ENCODE assay signal across 39 cellular contexts in genomic region chr2:202934456-202934855, GRCh38.
"Had no signal": no experiment of that assay in that cellular context is flagged by ENCODE, and none has a peak within 500 bp of the region (broad histone marks: within the 10 kb centered on the region; RNA-seq: fewer than 3 reads in every experiment).

No MANE protein-coding gene starts in this region.

- H3K27ac Mint-ChIP-seq: activated naive CD4-positive, alpha-beta T cell treated with anti-CD3 and anti-CD28 coated beads for 36 hours; activated naive CD4-positive, alpha-beta T cell treated with anti-CD3 and anti-CD28 coated beads, Interleukin-2, amount 10 ng/mL, durations not matched to agents 7 days and 5 days; activated naive CD4-positive, alpha-beta T cell treated with anti-CD3 and anti-CD28 coated beads, Interleukin-2, amount 50 U/mL, for 24 hours; activated naive CD4-positive, alpha-beta T cell treated with anti-CD3 and anti-CD28 coated beads, Interleukin-2, amount 50 U/mL, for 72 hours; activated naive CD8-positive, alpha-beta T cell; activated naive CD8-positive, alpha-beta T cell treated with anti-CD3 and anti-CD28 coated beads for 36 hours; activated naive CD8-positive, alpha-beta T cell treated with anti-CD3 and anti-CD28 coated beads, Interleukin-2, amount 10 ng/mL, durations not matched to agents 7 days and 5 days; activated naive CD8-positive, alpha-beta T cell treated with anti-CD3 and anti-CD28 coated beads, Interleukin-2, amount 50 U/mL, for 24 hours; activated T-cell treated with anti-CD3 and anti-CD28 coated beads, Interleukin-2, amount 50 U/mL, for 24 hours; activated T-cell treated with anti-CD3 and anti-CD28 coated beads, Interleukin-2, amount 50 U/mL, for 72 hours; activated T-helper 1 cell treated with anti-CD3 and anti-CD28 coated beads, Interleukin-12 subunit alpha, Interleukin-12 subunit beta, Interleukin-2, Interleukin-4 antibody, amounts not matched to agents 30 ng/mL and 10 ng/mL and 1 ng/mL, durations not matched to agents 14 hours and 24 hours and 36 hours; activated T-helper 17 cell treated with anti-CD3 and anti-CD28 coated beads, Interleukin-2, amount 50 U/mL, for 72 hours; activated T-helper 2 cell treated with anti-CD3 and anti-CD28 coated beads, Interferon-gamma antibody, Interleukin-2, Interleukin-4, amounts not matched to agents 10 μg/mL and 5 μg/mL and 100 μg/mL, durations not matched to agents 14 hours and 24 hours and 36 hours; brain had no signal

- H3K4me1 ChIP-seq: adrenal gland, ascending aorta, body of pancreas, breast epithelium had no signal

- H3K27ac ChIP-seq: adrenal gland, ascending aorta, body of pancreas, brain microvascular endothelial cell, breast epithelium, cardiac muscle cell had no signal

- H3K27me3 ChIP-seq: adrenal gland, ascending aorta, body of pancreas, brain microvascular endothelial cell, breast epithelium, cardiac muscle cell had no signal

- H3K27me3 Mint-ChIP-seq: activated naive CD4-positive, alpha-beta T cell treated with anti-CD3 and anti-CD28 coated beads, Interleukin-2, amount 10 ng/mL, durations not matched to agents 7 days and 5 days; activated naive CD4-positive, alpha-beta T cell treated with anti-CD3 and anti-CD28 coated beads, Interleukin-2, amount 50 U/mL, for 24 hours; activated naive CD8-positive, alpha-beta T cell; activated naive CD8-positive, alpha-beta T cell treated with anti-CD3 and anti-CD28 coated beads for 36 hours; activated naive CD8-positive, alpha-beta T cell treated with anti-CD3 and anti-CD28 coated beads, Interleukin-2, amount 10 ng/mL, durations not matched to agents 7 days and 5 days; activated naive CD8-positive, alpha-beta T cell treated with anti-CD3 and anti-CD28 coated beads, Interleukin-2, amount 50 U/mL, for 24 hours; activated T-cell treated with anti-CD3 and anti-CD28 coated beads, Interleukin-2, amount 50 U/mL, for 24 hours; activated T-helper 17 cell treated with anti-CD3 and anti-CD28 coated beads, Interleukin-2, amount 50 U/mL, for 72 hours; central memory CD8-positive, alpha-beta T cell had no signal

- H3K9me3 ChIP-seq: adrenal gland, ascending aorta, body of pancreas, breast epithelium had no signal

- H3K4me3 Mint-ChIP-seq: activated naive CD4-positive, alpha-beta T cell treated with anti-CD3 and anti-CD28 coated beads for 36 hours; activated naive CD4-positive, alpha-beta T cell treated with anti-CD3 and anti-CD28 coated beads, Interleukin-2, amount 10 ng/mL, durations not matched to agents 7 days and 5 days; activated naive CD4-positive, alpha-beta T cell treated with anti-CD3 and anti-CD28 coated beads, Interleukin-2, amount 50 U/mL, for 24 hours; activated naive CD8-positive, alpha-beta T cell; activated naive CD8-positive, alpha-beta T cell treated with anti-CD3 and anti-CD28 coated beads for 36 hours; activated naive CD8-positive, alpha-beta T cell treated with anti-CD3 and anti-CD28 coated beads, Interleukin-2, amount 10 ng/mL, durations not matched to agents 7 days and 5 days; activated naive CD8-positive, alpha-beta T cell treated with anti-CD3 and anti-CD28 coated beads, Interleukin-2, amount 50 U/mL, for 24 hours; activated T-cell treated with anti-CD3 and anti-CD28 coated beads, Interleukin-2, amount 50 U/mL, for 24 hours; activated T-cell treated with anti-CD3 and anti-CD28 coated beads, Interleukin-2, amount 50 U/mL, for 4 hours; activated T-cell treated with anti-CD3 and anti-CD28 coated beads, Interleukin-2, amount 50 U/mL, for 72 hours; activated T-helper 1 cell treated with anti-CD3 and anti-CD28 coated beads, Interleukin-12 subunit alpha, Interleukin-12 subunit beta, Interleukin-2, Interleukin-4 antibody, amounts not matched to agents 30 ng/mL and 10 ng/mL and 1 ng/mL, durations not matched to agents 14 hours and 24 hours and 36 hours; activated T-helper 17 cell treated with anti-CD3 and anti-CD28 coated beads, Interleukin-2, amount 50 U/mL, for 72 hours; brain; central memory CD8-positive, alpha-beta T cell had no signal

- ATAC-seq: activated naive CD4-positive, alpha-beta T cell treated with anti-CD3 and anti-CD28 coated beads, Interleukin-2, amount 50 U/mL, for 72 hours; activated naive CD8-positive, alpha-beta T cell treated with anti-CD3 and anti-CD28 coated beads, Interleukin-2, amount 50 U/mL, for 24 hours; activated T-cell treated with anti-CD3 and anti-CD28 coated beads, Interleukin-2, amount 50 U/mL, for 4 hours; activated T-cell treated with anti-CD3 and anti-CD28 coated beads, Interleukin-2, amount 50 U/mL, for 72 hours; activated T-helper 17 cell treated with anti-CD3 and anti-CD28 coated beads, Interleukin-2, amount 50 U/mL, for 72 hours; body of pancreas had no signal

- H3K9me3 Mint-ChIP-seq: activated naive CD4-positive, alpha-beta T cell treated with anti-CD3 and anti-CD28 coated beads for 36 hours; activated naive CD4-positive, alpha-beta T cell treated with anti-CD3 and anti-CD28 coated beads, Interleukin-2, amount 50 U/mL, for 24 hours; activated naive CD4-positive, alpha-beta T cell treated with anti-CD3 and anti-CD28 coated beads, Interleukin-2, amount 50 U/mL, for 72 hours; activated naive CD8-positive, alpha-beta T cell treated with anti-CD3 and anti-CD28 coated beads for 36 hours; activated naive CD8-positive, alpha-beta T cell treated with anti-CD3 and anti-CD28 coated beads, Interleukin-2, amount 50 U/mL, for 24 hours; activated T-cell treated with anti-CD3 and anti-CD28 coated beads, Interleukin-2, amount 50 U/mL, for 24 hours; activated T-cell treated with anti-CD3 and anti-CD28 coated beads, Interleukin-2, amount 50 U/mL, for 4 hours; activated T-helper 1 cell treated with anti-CD3 and anti-CD28 coated beads, Interleukin-12 subunit alpha, Interleukin-12 subunit beta, Interleukin-2, Interleukin-4 antibody, amounts not matched to agents 30 ng/mL and 10 ng/mL and 1 ng/mL, durations not matched to agents 14 hours and 24 hours and 36 hours; activated T-helper 17 cell treated with anti-CD3 and anti-CD28 coated beads, Interleukin-2, amount 50 U/mL, for 72 hours; activated T-helper 2 cell treated with anti-CD3 and anti-CD28 coated beads, Interferon-gamma antibody, Interleukin-2, Interleukin-4, amounts not matched to agents 10 μg/mL and 5 μg/mL and 100 μg/mL, durations not matched to agents 14 hours and 24 hours and 36 hours; central memory CD8-positive, alpha-beta T cell had no signal

- H3K4me1 Mint-ChIP-seq: activated naive CD8-positive, alpha-beta T cell treated with anti-CD3 and anti-CD28 coated beads for 36 hours; activated naive CD8-positive, alpha-beta T cell treated with anti-CD3 and anti-CD28 coated beads, Interleukin-2, amount 10 ng/mL, durations not matched to agents 7 days and 5 days; activated naive CD8-positive, alpha-beta T cell treated with anti-CD3 and anti-CD28 coated beads, Interleukin-2, amount 50 U/mL, for 24 hours; activated T-helper 17 cell treated with anti-CD3 and anti-CD28 coated beads, Interleukin-2, amount 50 U/mL, for 72 hours; brain had no signal

- DNase-seq: activated effector memory CD4-positive, alpha-beta T cell treated with anti-CD3 and anti-CD28 coated beads, Interleukin-2, amount 50 U/mL, for 16 hours; activated effector memory CD4-positive, alpha-beta T cell treated with Interleukin-2 at 50 U/mL for 16 hours; activated gamma-delta T cell; activated gamma-delta T cell treated with Interleukin-2 at 50 U/mL for 16 hours; activated naive CD4-positive, alpha-beta T cell; activated naive CD4-positive, alpha-beta T cell treated with anti-CD3 and anti-CD28 coated beads for 36 hours; activated naive CD4-positive, alpha-beta T cell treated with anti-CD3 and anti-CD28 coated beads, Interleukin-2, amount 10 ng/mL, durations not matched to agents 7 days and 5 days; activated naive CD4-positive, alpha-beta T cell treated with anti-CD3 and anti-CD28 coated beads, Interleukin-2, amount 50 U/mL, for 16 hours; activated naive CD4-positive, alpha-beta T cell treated with Interleukin-2 at 50 U/mL for 16 hours; activated naive CD8-positive, alpha-beta T cell treated with anti-CD3 and anti-CD28 coated beads for 36 hours; activated naive CD8-positive, alpha-beta T cell treated with anti-CD3 and anti-CD28 coated beads, Interleukin-2, amount 10 ng/mL, durations not matched to agents 7 days and 5 days; activated naive CD8-positive, alpha-beta T cell treated with anti-CD3 and anti-CD28 coated beads, Interleukin-2, amount 50 U/mL, for 24 hours; activated T-cell treated with anti-CD3 and anti-CD28 coated beads for 4 hours; activated T-cell treated with anti-CD3 and anti-CD28 coated beads, Interleukin-2, amount 50 U/mL, for 1 hour; activated T-cell treated with anti-CD3 and anti-CD28 coated beads, Interleukin-2, amount 50 U/mL, for 24 hours; activated T-cell treated with anti-CD3 and anti-CD28 coated beads, Interleukin-2, amount 50 U/mL, for 4 hours; activated T-cell treated with anti-CD3 and anti-CD28 coated beads, Interleukin-2, amount 50 U/mL, for 48 hours; activated T-cell treated with anti-CD3 and anti-CD28 coated beads, Interleukin-2, amount 50 U/mL, for 72 hours; adrenal gland; amniotic stem cell; amygdala; anterior cingulate cortex; aorta; body of pancreas; brain microvascular endothelial cell; caudate nucleus; central memory CD4-positive, alpha-beta T cell; cerebellar nuclear complex had no signal

- H3K36me3 ChIP-seq: adrenal gland, brain microvascular endothelial cell, breast epithelium, cardiac muscle cell had no signal

- H3K4me3 ChIP-seq: adrenal gland, ascending aorta, body of pancreas, breast epithelium, cardiac muscle cell had no signal
